In genomic region chr2:95524195-95524594, GRCh38 we compare ENCODE assay signal across 34 cellular contexts. TPM values are rescaled to one million over a fixed set of nuclear protein-coding genes. Genes with fewer than 3 reads are reported as not detected.
"Had no signal": no experiment of that assay in that cellular context is flagged by ENCODE, and none has a peak within 500 bp of the region (broad histone marks: within the 10 kb centered on the region; RNA-seq: fewer than 3 reads in every experiment).

No MANE protein-coding gene starts in this region.

- H3K4me1 Mint-ChIP-seq: neural crest cell had no signal

- H3K27me3 ChIP-seq: gastroesophageal sphincter, hepatocyte, pancreas, sigmoid colon, uterus had no signal

- H3K9me3 Mint-ChIP-seq: effector memory CD8-positive, alpha-beta T cell; naive B cell; neural crest cell; stimulated activated effector memory CD8-positive, alpha-beta T cell treated with anti-CD3 and anti-CD28 coated beads, Interleukin-12 subunit alpha, Interleukin-12 subunit beta, amount 100 ng/mL, for 72 hours; stimulated activated naive CD8-positive, alpha-beta T cell treated with anti-CD3 and anti-CD28 coated beads, Interleukin-15, Interleukin-2, amounts not matched to agents 100 ng/mL and 50 ng/mL, for 24 hours; type B pancreatic cell had no signal

- ATAC-seq: activated CD8-positive, alpha-beta T cell treated with anti-CD3 and anti-CD28 coated beads for 36 hours; activated T-cell treated with anti-CD3 and anti-CD28 coated beads, Interleukin-2, amount 50 U/mL, for 4 hours; effector memory CD8-positive, alpha-beta T cell; gastroesophageal sphincter; left colon; pancreas; stimulated activated effector memory CD8-positive, alpha-beta T cell treated with anti-CD3 and anti-CD28 coated beads, Interleukin-12 subunit alpha, Interleukin-12 subunit beta, amount 100 ng/mL, for 72 hours had no signal

- H3K27me3 Mint-ChIP-seq: activated CD8-positive, alpha-beta T cell treated with anti-CD3 and anti-CD28 coated beads for 36 hours; activated naive CD8-positive, alpha-beta T cell treated with anti-CD3 and anti-CD28 coated beads for 36 hours; naive B cell; type B pancreatic cell had no signal

- H3K4me3 Mint-ChIP-seq: activated CD8-positive, alpha-beta T cell treated with anti-CD3 and anti-CD28 coated beads for 36 hours; activated T-cell treated with anti-CD3 and anti-CD28 coated beads, Interleukin-2, amount 50 U/mL, for 4 hours; effector memory CD8-positive, alpha-beta T cell; neural crest cell; stimulated activated effector memory CD8-positive, alpha-beta T cell treated with anti-CD3 and anti-CD28 coated beads, Interleukin-12 subunit alpha, Interleukin-12 subunit beta, amount 100 ng/mL, for 72 hours; stimulated activated naive CD8-positive, alpha-beta T cell treated with anti-CD3 and anti-CD28 coated beads, Interleukin-15, Interleukin-2, amounts not matched to agents 100 ng/mL and 50 ng/mL, for 24 hours; type B pancreatic cell had no signal

- DNase-seq: activated CD4-positive, alpha-beta T cell treated with anti-CD3 and anti-CD28 coated beads, Interleukin-2, amount 50 U/mL, for 1 hour; activated CD4-positive, CD25-positive, alpha-beta regulatory T cell treated with anti-CD3 and anti-CD28 coated beads, Interleukin-2, amount 50 U/mL, for 72 hours; activated CD8-positive, alpha-beta T cell treated with anti-CD3 and anti-CD28 coated beads for 36 hours; activated naive CD4-positive, alpha-beta T cell treated with Interleukin-2 at 50 U/mL for 16 hours; activated naive CD8-positive, alpha-beta T cell treated with anti-CD3 and anti-CD28 coated beads for 36 hours; activated T-cell treated with anti-CD3 and anti-CD28 coated beads, Interleukin-2, amount 50 U/mL, for 4 hours; amniotic stem cell; caudate nucleus; cortex of kidney; effector memory CD8-positive, alpha-beta T cell; left colon; mammary epithelial cell; naive B cell; nucleus accumbens; pancreas; retina; sigmoid colon; small intestine; stimulated activated CD4-positive, alpha-beta T cell treated with anti-CD3 and anti-CD28 coated beads, Interleukin-4, amount 100 ng/mL, for 24 hours; uterus had no signal

- H3K36me3 Mint-ChIP-seq: naive B cell; stimulated activated effector memory CD8-positive, alpha-beta T cell treated with anti-CD3 and anti-CD28 coated beads, Interleukin-12 subunit alpha, Interleukin-12 subunit beta, amount 100 ng/mL, for 72 hours; type B pancreatic cell had no signal

- H3K27ac Mint-ChIP-seq: activated CD8-positive, alpha-beta T cell treated with anti-CD3 and anti-CD28 coated beads for 36 hours; activated naive CD8-positive, alpha-beta T cell treated with anti-CD3 and anti-CD28 coated beads for 36 hours; effector memory CD8-positive, alpha-beta T cell; stimulated activated effector memory CD8-positive, alpha-beta T cell treated with anti-CD3 and anti-CD28 coated beads, Interleukin-12 subunit alpha, Interleukin-12 subunit beta, amount 100 ng/mL, for 72 hours; stimulated activated naive CD8-positive, alpha-beta T cell treated with anti-CD3 and anti-CD28 coated beads, Interleukin-15, Interleukin-2, amounts not matched to agents 100 ng/mL and 50 ng/mL, for 24 hours; type B pancreatic cell had no signal

- H3K9me3 ChIP-seq: gastroesophageal sphincter, pancreas, prostate gland, sigmoid colon, uterus had no signal

- H3K27ac ChIP-seq: gastroesophageal sphincter, hepatocyte, pancreas, prostate gland, sigmoid colon, uterus had no signal

RNA-seq across cellular contexts. Expression of gene TRIM43B, which starts 39.6 kb away (rescaled TPM):
- total RNA-seq: activated CD8-positive, alpha-beta T cell treated with anti-CD3 and anti-CD28 coated beads for 36 hours; activated naive CD8-positive, alpha-beta T cell treated with anti-CD3 and anti-CD28 coated beads for 36 hours; activated T-cell treated with anti-CD3 and anti-CD28 coated beads, Interleukin-2, amount 50 U/mL, for 4 hours; chondrocyte; fibroblast of lung; fibroblast of villous mesenchyme; gastroesophageal sphincter; hepatocyte; left colon; liver; neural crest cell; pancreas; sigmoid colon; subcutaneous adipose tissue; T-helper 1 cell treated with Interleukin-12 subunit alpha and Interleukin-12 subunit beta and Interleukin-4 antibody, amounts not matched to agents 30 ng/mL and 1 ng/mL, for 36 hours; uterus had no signal
- polyA plus RNA-seq: fibroblast of lung, hepatocyte, keratinocyte, liver, pancreas, sigmoid colon, small intestine had no signal
